Comparison of ENCODE assay signal across 8 cellular contexts in the genomic region with DNA sequence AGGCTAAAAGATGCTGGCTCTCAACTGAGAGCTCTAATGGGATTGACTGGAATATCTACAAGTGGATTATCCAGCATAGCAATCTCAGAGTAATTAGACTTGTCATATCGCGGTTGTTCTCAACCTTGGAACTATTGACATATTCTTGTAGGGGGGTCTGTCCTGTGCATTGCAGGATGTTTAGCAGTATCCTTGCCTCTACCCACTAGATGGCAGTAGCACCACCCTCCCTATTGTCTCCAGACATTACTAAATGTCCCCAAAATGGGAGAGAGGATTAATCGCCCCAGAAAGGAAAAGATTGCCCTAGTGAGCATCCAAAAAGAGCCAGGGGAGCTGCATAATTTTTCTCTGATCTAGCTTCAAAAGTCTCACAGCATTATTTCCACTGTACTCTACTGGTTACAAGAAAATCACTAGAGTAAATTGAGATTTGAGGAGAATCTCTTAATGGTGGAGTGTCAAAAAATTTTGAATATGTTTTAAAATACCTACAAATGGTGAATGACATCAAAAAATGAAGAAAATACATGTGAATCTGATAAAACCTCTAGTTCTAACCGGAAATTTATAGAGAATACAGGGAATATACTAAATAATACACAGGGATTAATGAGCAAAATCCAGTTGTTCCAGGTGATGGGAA.
DNase-seq lines count a peak whose midpoint lies in the region; ATAC-seq and TF ChIP-seq lines count a peak whose summit lies in the region.

No MANE protein-coding gene starts in this region.

- no peaks in the 10 kb centered on the region for H3K79me2 ChIP-seq in OCI-LY1 (ENCODE audit: insufficient read depth, low read length)

- H3K9me2 ChIP-seq in OCI-LY1 (ENCODE audit: low read depth, low read length): no peaks in the 10 kb centered on the region

- no peak overlapping the region for H2AFZ ChIP-seq in OCI-LY1 (ENCODE audit: low read length)

- no peaks in the 10 kb centered on the region for H4K20me1 ChIP-seq in OCI-LY1 (ENCODE audit: insufficient read depth, low read length)

- ATAC-seq in GM19397 (IDR thresholded peaks at IDR 0.05; ENCODE audit: unreplicated experiment) (peak; percentile 91), HG03175 (IDR thresholded peaks at IDR 0.05; ENCODE audit: unreplicated experiment) (peak; percentile 80)

- H3K9ac ChIP-seq in OCI-LY1 (ENCODE audit: low read length): no peak overlapping the region

- peak; percentile 89 for TF ChIP-seq CTCF in OCI-LY1 (IDR thresholded peaks at IDR 0.05; ENCODE audit: low read length)

- no peak overlapping the region for H3K4me3 ChIP-seq in OCI-LY1 (ENCODE audit: low read depth, low read length, poor library complexity, severe bottlenecking)

- no peaks in the 10 kb centered on the region for H3F3A ChIP-seq in OCI-LY1 (ENCODE audit: insufficient read depth, low read length)

- no peaks in the 10 kb centered on the region for H3K9me3 ChIP-seq in OCI-LY1 (ENCODE audit: low read length)

- H3K36me3 ChIP-seq in OCI-LY1 (ENCODE audit: insufficient read depth, low read length): no peaks in the 10 kb centered on the region

- no peaks in the 10 kb centered on the region for H3K27me3 ChIP-seq in OCI-LY1 (ENCODE audit: insufficient read depth, low read length)

- no peak overlapping the region for H3K4me2 ChIP-seq in OCI-LY1 (ENCODE audit: low read length)

- no peaks in the 10 kb centered on the region for H3K4me1 ChIP-seq in OCI-LY1 (ENCODE audit: insufficient read depth, low read length, severe bottlenecking)

- DNase-seq in DMS 273 (lab: John Stamatoyannopoulos, UW; ENCODE audit: unreplicated experiment): peak; percentile 57
- DNase-seq in DMS 273 treated with DMSO at 0.1 percent for 48 hours (lab: John Stamatoyannopoulos, UW): no peak
- DNase-seq in epidermal melanocyte (ENCODE audit: insufficient read length, low spot score): peak; percentile 22
- peak; percentile 20 for DNase-seq in retina
- no peak for DNase-seq in stimulated activated naive CD4-positive, alpha-beta T cell (lab: John Stamatoyannopoulos, UW)

- no peak overlapping the region for H3K27ac ChIP-seq in OCI-LY1 (ENCODE audit: low read depth, low read length, poor library complexity, severe bottlenecking)

Comparison
In these comparisons a context has a peak if more than half of its experiments do, and no peak if none do; other contexts are left out.
1. DNase-seq: peak in DMS 273 (single experiment), epidermal melanocyte (single experiment) and retina (single experiment); none in DMS 273 treated with DMSO at 0.1 percent for 48 hours (single experiment) and stimulated activated naive CD4-positive, alpha-beta T cell (0 of 6).